ENCODE assay signal across 19 cellular contexts in the genomic region with DNA sequence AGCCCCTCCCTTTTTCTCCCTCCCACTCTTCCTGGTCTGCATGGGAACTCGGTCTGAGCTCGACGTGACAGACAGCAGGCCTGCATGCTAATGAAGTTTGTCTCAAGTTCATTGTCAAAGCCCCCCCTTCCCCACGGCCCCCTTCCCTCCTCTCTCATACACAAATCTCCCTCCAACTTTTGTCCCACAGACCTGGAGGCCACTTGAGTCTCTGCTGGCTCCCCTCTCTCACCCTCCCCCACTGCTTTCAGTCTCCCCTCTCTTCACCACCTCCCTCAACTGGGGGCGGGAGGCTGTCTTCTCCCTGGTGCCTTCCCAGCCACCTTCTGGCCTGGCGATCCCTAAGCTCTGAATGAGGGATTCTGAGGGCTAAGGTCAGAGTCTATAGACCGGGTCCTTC.
A peak's percentile ranks its signal among the peaks of the same experiment; 100 is the strongest.
DNase-seq lines count a peak whose midpoint lies in the region; FAIRE-seq lines count a peak whose summit lies in the region.
"Had no signal": no experiment of that assay in that cellular context is flagged by ENCODE, and none has a peak within 500 bp of the region (broad histone marks: within the 10 kb centered on the region; RNA-seq: fewer than 3 reads in every experiment).

No MANE protein-coding gene starts in this region.

- H3K36me3 ChIP-seq in iPS-20b (ENCODE audit: insufficient read depth, low read depth, low read length) (no peaks in the 10 kb centered on the region), small intestine (ENCODE audit: control insufficient read depth in 2 of 2, insufficient read depth in 2 of 2, low read length in 2 of 2) (no peaks in the 10 kb centered on the region)
- H3K36me3 ChIP-seq: BLaER1, MG63 had no signal

- H3K9me3 ChIP-seq in iPS-20b (ENCODE audit: insufficient read depth, low read depth, low read length) (peaks cover 9% of the 10 kb centered on the region; the same call in 1 of the 2 replicates), small intestine (ENCODE audit: control insufficient read depth, low read depth) (no peaks in the 10 kb centered on the region)
- H3K9me3 ChIP-seq: MG63 had no signal

- H3K27me3 ChIP-seq in iPS-20b (ENCODE audit: insufficient read depth, low read length), result peaks cover 100% of the 10 kb centered on the region
- H3K27me3 ChIP-seq in small intestine (ENCODE audit: control insufficient read depth in 2 of 2, insufficient read depth in 2 of 2, low read length in 2 of 2), result peaks cover 6 to 42% of the 10 kb centered on the region in 2 donors

- H3K4me3 ChIP-seq in iPS-20b (ENCODE audit: low read length) (peak overlapping the region; percentile 49; the same call in 1 of the 2 replicates), small intestine (ENCODE audit: low read depth in 1 of 2, low read length in 2 of 2) (no peak overlapping the region)
- H3K4me3 ChIP-seq: BLaER1, MG63 had no signal

- no peak overlapping the region for H3K9ac ChIP-seq in iPS-20b (ENCODE audit: low read depth, low read length)
- H3K9ac ChIP-seq: BLaER1, KMS-11 had no signal

- H3K4me1 ChIP-seq in iPS-20b (ENCODE audit: insufficient read depth, low read length) (peaks cover 25% of the 10 kb centered on the region), small intestine (ENCODE audit: control insufficient read depth in 2 of 2, insufficient read depth in 1 of 2, low read depth in 1 of 2, low read length in 1 of 2) (no peaks in the 10 kb centered on the region)
- H3K4me1 ChIP-seq: BLaER1 had no signal

- FAIRE-seq in small intestine (lab: Jason Lieb, UNC), result no peak
- FAIRE-seq: HTR-8/SVneo had no signal

- WGBS in small intestine, 3 donors, result 1 to 11% (median 10%) methylated on average over 7 of the region's 7 CpGs

- H3K27ac ChIP-seq in angular gyrus (ENCODE audit: low read depth, low read length) (peak overlapping the region; percentile 89), iPS-20b (ENCODE audit: low read length) (no peak overlapping the region), temporal lobe (ENCODE audit: low read depth, low read length) (peak overlapping the region; percentile 5), small intestine (ENCODE audit: low read depth in 1 of 2, low read length in 1 of 2) (no peak overlapping the region)
- H3K27ac ChIP-seq: 22Rv1, BLaER1, KMS-11 had no signal

- DNase-seq in DMS 273 (lab: John Stamatoyannopoulos, UW; ENCODE audit: unreplicated experiment) (peak; percentile 46), DMS 273 treated with DMSO at 0.1 percent for 48 hours (lab: John Stamatoyannopoulos, UW) (no peak), small intestine (no peak), SHP77 treated with DMSO at 0.1 percent for 48 hours (lab: John Stamatoyannopoulos, UW) (no peak), HCEC 1CT (no peak)
- DNase-seq: DMS153, EL, MG63, NCI-H1092 treated with DMSO at 0.1 percent for 48 hours, NCI-H1694, NCI-H748 treated with DMSO at 0.1 percent for 48 hours, SHP77 had no signal

Comparison
In these comparisons a context has a peak if more than half of its experiments do, and no peak if none do; other contexts are left out.
1. H3K27ac ChIP-seq: peak in angular gyrus (single experiment) and temporal lobe (single experiment); none in iPS-20b (single experiment) and small intestine (0 of 2).